In genomic region chr1:152459596-152460528, GRCh38 we compare ENCODE assay signal across 9 cellular contexts. TPM values are rescaled to one million over a fixed set of nuclear protein-coding genes. Genes with fewer than 3 reads are reported as not detected.
DNase-seq lines count a peak whose midpoint lies in the region; ATAC-seq, FAIRE-seq and TF ChIP-seq lines count a peak whose summit lies in the region.
"Had no signal": no experiment of that assay in that cellular context is flagged by ENCODE, and none has a peak within 500 bp of the region (broad histone marks: within the 10 kb centered on the region; RNA-seq: fewer than 3 reads in every experiment).

No MANE protein-coding gene starts in this region.

- H3K4me3 Mint-ChIP-seq in T-helper 2 cell treated with Interferon-gamma antibody and Interleukin-4, amounts not matched to agents 5 μg/mL and 100 μg/mL, for 36 hours: peak overlapping the region; percentile 51
- no peak overlapping the region for H3K4me3 Mint-ChIP-seq in astrocyte (ENCODE audit: unreplicated experiment)

- no peak overlapping the region for H3K9ac ChIP-seq in astrocyte (ENCODE audit: low read length)

- peaks cover 23% of the 10 kb centered on the region for H3K4me1 Mint-ChIP-seq in T-helper 2 cell treated with Interferon-gamma antibody and Interleukin-4, amounts not matched to agents 5 μg/mL and 100 μg/mL, for 36 hours (ENCODE audit: low read depth)
- H3K4me1 Mint-ChIP-seq in astrocyte (ENCODE audit: low read depth, unreplicated experiment): no peaks in the 10 kb centered on the region

- H3K4me3 ChIP-seq in Jurkat, Clone E6-1 (ENCODE audit: low read length): no peak overlapping the region
- no peak overlapping the region for H3K4me3 ChIP-seq in astrocyte (ENCODE audit: insufficient read depth, low read depth, low read length)

- no peaks in the 10 kb centered on the region for H4K20me1 ChIP-seq in astrocyte (ENCODE audit: insufficient read depth, low read length)

- H3K4me1 ChIP-seq in astrocyte (ENCODE audit: insufficient read depth, low read length): no peaks in the 10 kb centered on the region

- no peaks in the 10 kb centered on the region for H3K36me3 Mint-ChIP-seq in T-helper 2 cell treated with Interferon-gamma antibody and Interleukin-4, amounts not matched to agents 5 μg/mL and 100 μg/mL, for 36 hours (ENCODE audit: low read depth)
- H3K36me3 Mint-ChIP-seq in astrocyte (ENCODE audit: low read depth, unreplicated experiment): no peaks in the 10 kb centered on the region

- H3K27ac Mint-ChIP-seq in T-helper 2 cell treated with Interferon-gamma antibody and Interleukin-4, amounts not matched to agents 5 μg/mL and 100 μg/mL, for 36 hours: peak overlapping the region; percentile 78
- no peak overlapping the region for H3K27ac Mint-ChIP-seq in astrocyte (ENCODE audit: unreplicated experiment)

- H2AFZ ChIP-seq in astrocyte (ENCODE audit: low read depth, low read length): no peak overlapping the region

- no peaks in the 10 kb centered on the region for H3K9me3 ChIP-seq in astrocyte (ENCODE audit: insufficient read depth, low read depth, low read length)

- H3K36me3 ChIP-seq in astrocyte (ENCODE audit: insufficient read depth, low read length): no peaks in the 10 kb centered on the region

- FAIRE-seq in astrocyte (lab: Jason Lieb, UNC): no peak
- FAIRE-seq: A204.1 had no signal

- no peaks in the 10 kb centered on the region for H3K9me3 Mint-ChIP-seq in T-helper 2 cell treated with Interferon-gamma antibody and Interleukin-4, amounts not matched to agents 5 μg/mL and 100 μg/mL, for 36 hours
- no peaks in the 10 kb centered on the region for H3K9me3 Mint-ChIP-seq in astrocyte (ENCODE audit: unreplicated experiment)

- H3K27ac ChIP-seq in astrocyte (ENCODE audit: low read depth, low read length): no peak overlapping the region

- H3K27me3 Mint-ChIP-seq in T-helper 2 cell treated with Interferon-gamma antibody and Interleukin-4, amounts not matched to agents 5 μg/mL and 100 μg/mL, for 36 hours (ENCODE audit: low read depth): peaks cover 9% of the 10 kb centered on the region
- peaks cover 2% of the 10 kb centered on the region for H3K27me3 Mint-ChIP-seq in astrocyte (ENCODE audit: low read depth, unreplicated experiment)

- TF ChIP-seq CTCF in astrocyte (IDR thresholded peaks at IDR 0.05; ENCODE audit: insufficient read depth, low read depth, low read length): peak; percentile 76

- peak; percentile 92 for ATAC-seq in GM21619 (IDR thresholded peaks at IDR 0.05; ENCODE audit: unreplicated experiment)

- no peaks in the 10 kb centered on the region for H3K79me2 ChIP-seq in astrocyte (ENCODE audit: insufficient read depth, low read length)

- peaks cover 2% of the 10 kb centered on the region for H3K27me3 ChIP-seq in astrocyte (ENCODE audit: insufficient read depth, low read length)

- no peak overlapping the region for H3K4me2 ChIP-seq in astrocyte (ENCODE audit: low read length)

- peak; percentile 13 for DNase-seq in DMS79 (lab: John Stamatoyannopoulos, UW)
- DNase-seq in DMS79 treated with DMSO at 0.1 percent for 48 hours (lab: John Stamatoyannopoulos, UW): no peak
- DNase-seq in Jurkat, Clone E6-1 (ENCODE audit: low read depth, low spot score): peak; percentile 72
- peak; percentile 71 for DNase-seq in T-helper 2 cell treated with Interferon-gamma antibody and Interleukin-4, amounts not matched to agents 5 μg/mL and 100 μg/mL, for 36 hours (ENCODE audit: low spot score)
- peak; percentile 18 for DNase-seq in astrocyte (ENCODE audit: low read depth)
- DNase-seq in iris pigment epithelial cell (ENCODE audit: low read depth): peak; percentile 59
- peak; percentile 80 to 83 for DNase-seq in stimulated activated CD4-positive, alpha-beta T cell treated with anti-CD3 and anti-CD28 coated beads, Interleukin-2, amount 100 ng/mL, for 24 hours

RNA-seq across cellular contexts. Expression of gene CRNN, which starts 45.8 kb away (rescaled TPM):
- polyA plus RNA-seq in Jurkat, Clone E6-1 (2012; ENCODE audit: insufficient read depth, insufficient read length): not detected
- not detected in 2 replicates for total RNA-seq in astrocyte

RNA-seq across cellular contexts. Expression of gene LCE5A, which starts 50.7 kb away (rescaled TPM):
- polyA plus RNA-seq in Jurkat, Clone E6-1 (2012; ENCODE audit: insufficient read depth, insufficient read length): not detected
- total RNA-seq in astrocyte: not detected in 2 replicates

RNA-seq across cellular contexts. Expression of gene CRCT1, which starts 54.4 kb away (rescaled TPM):
- polyA plus RNA-seq in Jurkat, Clone E6-1 (2012; ENCODE audit: insufficient read depth, insufficient read length): not detected
- total RNA-seq in astrocyte: not detected in 2 replicates
